2 cellular contexts compared by ENCODE assay signal in the genomic region with DNA sequence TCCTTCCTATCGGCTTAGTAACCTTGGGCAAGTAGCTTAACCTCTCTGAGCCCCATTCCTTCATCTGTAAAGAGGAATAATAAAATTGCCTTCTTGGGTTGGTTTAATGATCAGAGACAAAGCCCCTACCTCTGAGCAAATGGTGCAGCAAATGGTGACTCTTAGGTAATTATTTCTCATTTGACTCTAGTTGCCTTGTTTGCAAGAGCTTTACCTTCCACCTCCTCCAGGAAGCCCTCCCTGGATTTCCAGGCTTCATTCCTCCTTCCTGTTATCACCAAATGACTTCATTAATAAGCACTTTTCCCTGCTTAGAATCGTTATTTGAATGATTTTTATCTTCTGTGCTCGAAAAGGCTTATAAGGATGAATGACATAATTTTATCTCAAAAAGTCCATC.
TF ChIP-seq lines count a peak whose summit lies in the region.

No MANE protein-coding gene starts in this region.

TF ChIP-seq in A549, 52 proteins besides CTCF, POLR2A, EP300 and RAD21 (continued from another document):
- no peak for TF ChIP-seq BHLHE40 (IDR thresholded peaks at IDR 0.05; ENCODE audit: low read depth, low read length)

TF ChIP-seq in IMR-90, 13 proteins besides CTCF, POLR2A, EP300 and RAD21:
- TF ChIP-seq, protein P1, sequence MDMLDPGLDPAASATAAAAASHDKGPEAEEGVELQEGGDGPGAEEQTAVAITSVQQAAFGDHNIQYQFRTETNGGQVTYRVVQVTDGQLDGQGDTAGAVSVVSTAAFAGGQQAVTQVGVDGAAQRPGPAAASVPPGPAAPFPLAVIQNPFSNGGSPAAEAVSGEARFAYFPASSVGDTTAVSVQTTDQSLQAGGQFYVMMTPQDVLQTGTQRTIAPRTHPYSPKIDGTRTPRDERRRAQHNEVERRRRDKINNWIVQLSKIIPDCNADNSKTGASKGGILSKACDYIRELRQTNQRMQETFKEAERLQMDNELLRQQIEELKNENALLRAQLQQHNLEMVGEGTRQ (IDR thresholded peaks at IDR 0.05; ENCODE audit: low read depth, low read length), result no peak
- TF ChIP-seq, protein P2, sequence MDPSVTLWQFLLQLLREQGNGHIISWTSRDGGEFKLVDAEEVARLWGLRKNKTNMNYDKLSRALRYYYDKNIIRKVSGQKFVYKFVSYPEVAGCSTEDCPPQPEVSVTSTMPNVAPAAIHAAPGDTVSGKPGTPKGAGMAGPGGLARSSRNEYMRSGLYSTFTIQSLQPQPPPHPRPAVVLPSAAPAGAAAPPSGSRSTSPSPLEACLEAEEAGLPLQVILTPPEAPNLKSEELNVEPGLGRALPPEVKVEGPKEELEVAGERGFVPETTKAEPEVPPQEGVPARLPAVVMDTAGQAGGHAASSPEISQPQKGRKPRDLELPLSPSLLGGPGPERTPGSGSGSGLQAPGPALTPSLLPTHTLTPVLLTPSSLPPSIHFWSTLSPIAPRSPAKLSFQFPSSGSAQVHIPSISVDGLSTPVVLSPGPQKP (IDR thresholded peaks at IDR 0.05; ENCODE audit: borderline replicate concordance, low read depth, low read length), result no peak
- TF ChIP-seq MXI1 (IDR thresholded peaks at IDR 0.05; ENCODE audit: borderline replicate concordance, low read depth, low read length) (no peak), CEBPB (IDR thresholded peaks at IDR 0.05; ENCODE audit: low read depth, low read length) (no peak), SMC3 (IDR thresholded peaks at IDR 0.05; ENCODE audit: low read depth, low read length) (no peak)
